ENCODE assay signal across 13 cellular contexts in the genomic region with DNA sequence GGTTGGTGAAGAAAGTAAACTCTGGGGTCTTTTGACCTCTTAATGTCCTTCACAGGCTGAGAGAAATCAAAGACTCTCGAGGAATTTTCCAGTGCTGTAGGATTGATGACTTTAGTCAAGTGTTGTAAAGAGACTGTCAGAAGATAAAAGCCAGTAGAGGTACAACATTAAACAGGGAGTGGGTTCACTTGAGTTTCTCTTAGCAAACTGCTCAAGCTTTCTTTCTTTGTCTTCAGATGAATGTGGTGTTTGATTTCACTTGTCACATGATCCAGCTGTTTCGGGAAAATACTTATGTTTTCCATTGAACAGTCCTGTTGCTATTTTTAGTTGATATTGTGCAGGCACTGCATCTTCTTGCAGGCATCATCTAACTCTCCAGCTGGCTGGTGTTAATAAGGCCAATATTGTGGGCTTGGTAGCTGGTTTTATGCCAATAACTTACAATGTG. TPM values are rescaled to one million over a fixed set of nuclear protein-coding genes. Genes with fewer than 3 reads are reported as not detected.
DNase-seq lines count a peak whose midpoint lies in the region; ATAC-seq and TF ChIP-seq lines count a peak whose summit lies in the region.
"Had no signal": no experiment of that assay in that cellular context is flagged by ENCODE, and none has a peak within 500 bp of the region (broad histone marks: within the 10 kb centered on the region; RNA-seq: fewer than 3 reads in every experiment).

No MANE protein-coding gene starts in this region.

- no peaks in the 10 kb centered on the region for H3K79me2 ChIP-seq in neural progenitor cell (ENCODE audit: low read depth)

- H3K4me3 Mint-ChIP-seq in brain (no peak overlapping the region), neural progenitor cell (no peak overlapping the region)
- H3K4me3 Mint-ChIP-seq in activated T-cell treated with anti-CD3 and anti-CD28 coated beads, Interleukin-2, amount 50 U/mL, for 4 hours, result no peak overlapping the region

- no peak for ATAC-seq in activated T-cell treated with anti-CD3 and anti-CD28 coated beads, Interleukin-2, amount 50 U/mL, for 4 hours
- ATAC-seq: HCT116 had no signal

- no peaks in the 10 kb centered on the region for H3K27me3 ChIP-seq in neural progenitor cell

- no peak overlapping the region for H3K9ac ChIP-seq in neural progenitor cell

- no peaks in the 10 kb centered on the region for H3K27me3 Mint-ChIP-seq in brain
- H3K27me3 Mint-ChIP-seq in neural progenitor cell (ENCODE audit: insufficient read depth, low read depth), result no peaks in the 10 kb centered on the region
- no peaks in the 10 kb centered on the region for H3K27me3 Mint-ChIP-seq in activated T-cell treated with anti-CD3 and anti-CD28 coated beads, Interleukin-2, amount 50 U/mL, for 4 hours (ENCODE audit: low read depth)

- no peak overlapping the region for H3K27ac ChIP-seq in neural progenitor cell
- H3K27ac ChIP-seq: coronary artery had no signal

- H3K4me3 ChIP-seq in neural progenitor cell, result no peak overlapping the region
- H3K4me3 ChIP-seq: coronary artery had no signal

- H3K9me3 Mint-ChIP-seq in brain (no peaks in the 10 kb centered on the region), neural progenitor cell (peaks cover 3% of the 10 kb centered on the region)
- H3K9me3 Mint-ChIP-seq in activated T-cell treated with anti-CD3 and anti-CD28 coated beads, Interleukin-2, amount 50 U/mL, for 4 hours, result no peaks in the 10 kb centered on the region

- no peaks in the 10 kb centered on the region for H3K9me3 ChIP-seq in neural progenitor cell (ENCODE audit: low read depth)

- H4K20me1 ChIP-seq in neural progenitor cell (ENCODE audit: low read depth), result no peaks in the 10 kb centered on the region

- H3K4me2 ChIP-seq in neural progenitor cell, result peak overlapping the region; percentile 3

- TF ChIP-seq CTCF in brain (conservative IDR thresholded peaks at IDR 0.05), result no peak
- TF ChIP-seq CTCF in neural progenitor cell (IDR thresholded peaks at IDR 0.05), result no peak

- H3K36me3 Mint-ChIP-seq in brain (no peaks in the 10 kb centered on the region), neural progenitor cell (no peaks in the 10 kb centered on the region)
- no peaks in the 10 kb centered on the region for H3K36me3 Mint-ChIP-seq in activated T-cell treated with anti-CD3 and anti-CD28 coated beads, Interleukin-2, amount 50 U/mL, for 4 hours (ENCODE audit: insufficient read depth)

- DNase-seq in DMS53 treated with DMSO at 0.1 percent for 48 hours (lab: John Stamatoyannopoulos, UW; ENCODE audit: unreplicated experiment) (peak; percentile 30), NCI-H187 treated with DMSO at 0.1 percent for 48 hours (lab: John Stamatoyannopoulos, UW) (peak; percentile 88), neural progenitor cell (ENCODE audit: low spot score) (no peak), HPDE6-E6E7 (ENCODE audit: extremely low spot score) (no peak), MV-4-11 (lab: John Stamatoyannopoulos, UW) (no peak)
- no peak for DNase-seq in activated T-cell treated with anti-CD3 and anti-CD28 coated beads, Interleukin-2, amount 50 U/mL, for 1 hour
- DNase-seq in activated T-cell treated with anti-CD3 and anti-CD28 coated beads, Interleukin-2, amount 50 U/mL, for 4 hours, result no peak
- DNase-seq: NCI-H82, T-helper 9 cell had no signal

- H3K4me1 Mint-ChIP-seq in brain (peaks cover 27% of the 10 kb centered on the region), neural progenitor cell (peaks cover 17% of the 10 kb centered on the region)
- H3K4me1 Mint-ChIP-seq in activated T-cell treated with anti-CD3 and anti-CD28 coated beads, Interleukin-2, amount 50 U/mL, for 4 hours (ENCODE audit: low read depth), result peaks cover 26% of the 10 kb centered on the region

- no peaks in the 10 kb centered on the region for H3F3A ChIP-seq in neural progenitor cell (ENCODE audit: low read depth)

- H3K27ac Mint-ChIP-seq in brain, result peak overlapping the region in 3 of 5 experiments; percentile 81 to 88 (median 83)
- no peak overlapping the region for H3K27ac Mint-ChIP-seq in neural progenitor cell

- peaks cover 7% of the 10 kb centered on the region for H3K4me1 ChIP-seq in neural progenitor cell

- H2AFZ ChIP-seq in neural progenitor cell (replicated peaks), result peak overlapping the region; percentile 43

- no peaks in the 10 kb centered on the region for H3K36me3 ChIP-seq in neural progenitor cell

RNA-seq across cellular contexts. Expression of a gene that starts 45.6 kb away (rescaled TPM):
- not detected for polyA plus RNA-seq in brain (ENCODE audit: insufficient read depth, low read depth, low replicate concordance)
- not detected in 2 replicates for total RNA-seq in neural progenitor cell (ENCODE audit: low replicate concordance)
- total RNA-seq in activated T-cell treated with anti-CD3 and anti-CD28 coated beads, Interleukin-2, amount 50 U/mL, for 4 hours, result 10 to 100 TPM; 14.0 to 79.9 (median 28.4) TPM
- total RNA-seq: urinary bladder had no signal

Comparison
In these comparisons a context has a peak if more than half of its experiments do, and no peak if none do; other contexts are left out.
1. DNase-seq: peak in DMS53 treated with DMSO at 0.1 percent for 48 hours (single experiment) and NCI-H187 treated with DMSO at 0.1 percent for 48 hours (single experiment); none in neural progenitor cell (single experiment), activated T-cell treated with anti-CD3 and anti-CD28 coated beads, Interleukin-2, amount 50 U/mL, for 1 hour (single experiment), activated T-cell treated with anti-CD3 and anti-CD28 coated beads, Interleukin-2, amount 50 U/mL, for 4 hours (single experiment), HPDE6-E6E7 (single experiment) and MV-4-11 (single experiment).
2. RNA of a gene that starts 45.6 kb away (total RNA-seq): 14.0 to 79.9 TPM in activated T-cell treated with anti-CD3 and anti-CD28 coated beads, Interleukin-2, amount 50 U/mL, for 4 hours; not detected in neural progenitor cell; every median in the first group is over 10 times any median in the second.